In the genomic region with DNA sequence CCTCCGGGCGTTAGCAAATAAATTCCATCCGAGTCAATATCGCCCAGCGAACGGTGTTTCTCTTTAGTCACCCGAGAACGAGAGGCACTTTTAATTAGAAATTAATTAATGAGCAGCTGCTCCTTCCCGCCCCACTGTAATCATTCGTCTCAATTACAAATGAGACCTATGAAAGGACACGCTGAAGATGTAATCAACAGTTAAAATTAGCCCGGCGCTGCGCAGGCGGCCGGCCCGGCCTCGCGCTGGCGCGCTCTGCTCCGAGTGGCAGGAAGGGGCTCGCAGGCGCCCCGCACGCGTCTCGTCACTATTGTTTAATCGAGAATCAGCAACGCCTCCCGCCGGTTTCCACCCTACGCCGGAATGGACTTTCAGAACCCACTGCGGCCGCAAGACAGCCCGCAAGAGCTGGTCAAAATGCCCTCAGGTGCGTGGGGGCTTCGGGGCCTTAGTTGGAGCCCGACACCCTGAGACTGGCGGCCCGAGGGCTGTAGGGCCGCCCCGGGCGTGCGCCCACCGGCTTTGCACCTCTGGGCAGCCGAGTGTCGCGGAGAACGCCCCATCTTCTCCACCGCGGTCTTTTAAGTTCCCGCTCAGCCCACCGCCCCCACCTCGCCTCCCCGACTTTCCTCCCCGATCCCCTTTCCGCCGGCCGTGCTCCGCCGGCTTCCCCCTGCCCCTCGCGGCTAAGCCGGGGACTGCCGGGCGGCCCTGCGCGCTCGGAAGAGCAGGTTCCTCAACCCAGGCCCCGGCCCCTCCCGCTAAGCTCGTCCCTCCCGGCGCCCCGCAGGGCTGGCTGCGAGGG, we compare ENCODE assay signal across 10 cellular contexts. TPM values are rescaled to one million over a fixed set of nuclear protein-coding genes. Genes with fewer than 3 reads are reported as not detected.
A peak's percentile ranks its signal among the peaks of the same experiment; 100 is the strongest.
DNase-seq lines count a peak whose midpoint lies in the region; ATAC-seq and TF ChIP-seq lines count a peak whose summit lies in the region.
"Had no signal": no experiment of that assay in that cellular context is flagged by ENCODE, and none has a peak within 500 bp of the region (broad histone marks: within the 10 kb centered on the region; RNA-seq: fewer than 3 reads in every experiment).

No MANE protein-coding gene starts in this region.

- H3K9me3 ChIP-seq in RWPE2 (ENCODE audit: severe bottlenecking), result no peaks in the 10 kb centered on the region
- H3K9me3 ChIP-seq in heart right ventricle, result no peaks in the 10 kb centered on the region
- no peaks in the 10 kb centered on the region for H3K9me3 ChIP-seq in skeletal muscle satellite cell (replicated peaks; ENCODE audit: low read length)

- peak overlapping the region; percentile 77 for H3K4me2 ChIP-seq in skeletal muscle satellite cell (ENCODE audit: low read length)

- no peaks in the 10 kb centered on the region for H3K27me3 ChIP-seq in RWPE2 (ENCODE audit: insufficient read depth, poor library complexity, severe bottlenecking)
- H3K27me3 ChIP-seq in heart right ventricle, result peaks cover 7 to 98% (median 96%) of the 10 kb centered on the region in 7 donors
- peaks cover 48% of the 10 kb centered on the region for H3K27me3 ChIP-seq in skeletal muscle satellite cell (ENCODE audit: control insufficient read depth, insufficient read depth, low read length)

- DNase-seq in NCI-H1417 (lab: John Stamatoyannopoulos, UW), result peak in 2 of 3 experiments; percentile 63 to 68
- DNase-seq in NCI-H1417 treated with DMSO at 0.1 percent for 48 hours (lab: John Stamatoyannopoulos, UW), result no peak
- DNase-seq in RWPE2 (ENCODE audit: low spot score), result peak; percentile 83
- DNase-seq in heart right ventricle, result peak in 1 of 2 donors; percentile 38
- no peak for DNase-seq in activated naive CD4-positive, alpha-beta T cell (lab: John Stamatoyannopoulos, UW)
- no peak for DNase-seq in occipital lobe (lab: John Stamatoyannopoulos, UW)
- DNase-seq: ACHN, immature natural killer cell had no signal

- 1% methylated on average over 64 to 78 of the region's 78 CpGs for WGBS in heart right ventricle, 2 donors

- H3K36me3 ChIP-seq in RWPE2 (ENCODE audit: low read depth) (peaks cover 21% of the 10 kb centered on the region), heart right ventricle (no peaks in the 10 kb centered on the region), skeletal muscle satellite cell (ENCODE audit: insufficient read depth, low read length) (no peaks in the 10 kb centered on the region)

- H3K4me3 ChIP-seq in RWPE2 (ENCODE audit: severe bottlenecking) (peak overlapping the region; percentile 83), heart right ventricle (peak overlapping the region; percentile 21 to 59 (median 45)), skeletal muscle satellite cell (ENCODE audit: low read length) (peak overlapping the region; percentile 52)

- peak; percentile 43 for TF ChIP-seq CTCF in RWPE2 (IDR thresholded peaks at IDR 0.05; ENCODE audit: poor library complexity, severe bottlenecking)
- peak in 5 of 9 donors; percentile 19 to 42 (median 28) for TF ChIP-seq CTCF in heart right ventricle (IDR thresholded peaks at IDR 0.05)

- no peak overlapping the region for H3K9ac ChIP-seq in skeletal muscle satellite cell (ENCODE audit: low read depth, low read length)

- peaks cover 13% of the 10 kb centered on the region for H3K4me1 ChIP-seq in RWPE2 (ENCODE audit: insufficient read depth, poor library complexity, severe bottlenecking)
- H3K4me1 ChIP-seq in heart right ventricle, result peaks cover 0 to 33% (median 25%) of the 10 kb centered on the region in 9 donors
- H3K4me1 ChIP-seq in skeletal muscle satellite cell (ENCODE audit: control insufficient read depth, insufficient read depth, low read length), result peaks cover 8% of the 10 kb centered on the region

- H3K27ac ChIP-seq in RWPE2 (ENCODE audit: poor library complexity, severe bottlenecking), result peak overlapping the region; percentile 78
- H3K27ac ChIP-seq in heart right ventricle, result peak overlapping the region in 8 of 10 donors; percentile 35 to 75 (median 52)

- intact Hi-C loops in heart right ventricle (cut with DNase I), result loop anchor here in 4 of 10 donors (2.0 to 10.0 kb wide), 3 partner anchors 23 to 81 kb away; a partner anchor contains a TSS

- ATAC-seq in RWPE2 (ENCODE audit: low read depth), result peak; percentile 42
- peak; percentile 32 to 70 (median 64) for ATAC-seq in heart right ventricle
- ATAC-seq in HG03095 (IDR thresholded peaks at IDR 0.05; ENCODE audit: unreplicated experiment), result no peak

RNA-seq across cellular contexts. Expression of a gene that starts 0.6 kb away (rescaled TPM):
- 10 to 100 TPM in 8 of 10 donors, 1 to 10 TPM in 2; 9.7 to 19.1 (median 11.7) TPM for total RNA-seq in heart right ventricle
- 10 to 100 TPM in 1 of 2 donors, 1 to 10 TPM in 1; 6.1 to 10.2 TPM for polyA plus RNA-seq in heart right ventricle
- under 0.01 and 0.22 TPM in 2 replicates for total RNA-seq in skeletal muscle satellite cell (2012; rRNA removed)
- not detected for total RNA-seq in occipital lobe
- polyA plus RNA-seq: immature natural killer cell had no signal

Comparison
In these comparisons a context has a peak if more than half of its experiments do, and no peak if none do; other contexts are left out.
1. DNase-seq: peak in NCI-H1417 (2 of 3) and RWPE2 (single experiment); none in NCI-H1417 treated with DMSO at 0.1 percent for 48 hours (single experiment), activated naive CD4-positive, alpha-beta T cell (0 of 4) and occipital lobe (single experiment).
2. RNA of a gene that starts 0.6 kb away (total RNA-seq): 9.7 to 19.1 TPM in heart right ventricle; not detected in occipital lobe (single experiment); every median in the first group is over 10 times any median in the second.
3. Peak in every context shown above with its lines, with median percentiles within 50 percentile points of each other: H3K4me3 ChIP-seq.